12 cellular contexts compared by ENCODE assay signal in genomic region chr14:101820283-101820798, GRCh38. TPM values are rescaled to one million over a fixed set of nuclear protein-coding genes. Genes with fewer than 3 reads are reported as not detected.
A peak's percentile ranks its signal among the peaks of the same experiment; 100 is the strongest.
DNase-seq lines count a peak whose midpoint lies in the region; ATAC-seq and TF ChIP-seq lines count a peak whose summit lies in the region.
"Had no signal": no experiment of that assay in that cellular context is flagged by ENCODE, and none has a peak within 500 bp of the region (broad histone marks: within the 10 kb centered on the region; RNA-seq: fewer than 3 reads in every experiment).

No MANE protein-coding gene starts in this region.

- H3K4me3 ChIP-seq in OCI-LY3 (ENCODE audit: low read length) (peak overlapping the region; percentile 21), ascending aorta (no peak overlapping the region), body of pancreas (no peak overlapping the region)
- H3K4me3 ChIP-seq: right lobe of liver had no signal

- H3K9me3 ChIP-seq in OCI-LY3 (ENCODE audit: insufficient read depth, low read length) (no peaks in the 10 kb centered on the region), ascending aorta (no peaks in the 10 kb centered on the region), body of pancreas (no peaks in the 10 kb centered on the region)
- H3K9me3 ChIP-seq: right lobe of liver had no signal

- H4K20me1 ChIP-seq in OCI-LY3 (ENCODE audit: insufficient read depth, low read length): peaks cover 26% of the 10 kb centered on the region

- WGBS in body of pancreas, 2 donors: 77 to 82% methylated on average over 10 of the region's 10 CpGs

- peaks cover 44% of the 10 kb centered on the region for H3K4me1 ChIP-seq in OCI-LY3 (ENCODE audit: low read length)
- peaks cover 4 to 21% of the 10 kb centered on the region in 2 donors for H3K4me1 ChIP-seq in ascending aorta
- H3K4me1 ChIP-seq in body of pancreas: peaks cover 20% of the 10 kb centered on the region
- H3K4me1 ChIP-seq: right lobe of liver had no signal

- TF ChIP-seq CTCF in OCI-LY3 (IDR thresholded peaks at IDR 0.05; ENCODE audit: low read depth, low read length) (no peak), chondrocyte (IDR thresholded peaks at IDR 0.05) (no peak), ascending aorta (IDR thresholded peaks at IDR 0.05) (no peak), body of pancreas (IDR thresholded peaks at IDR 0.05) (no peak)

- peak; percentile 78 for DNase-seq in activated effector memory CD4-positive, alpha-beta T cell treated with anti-CD3 and anti-CD28 coated beads, Interleukin-2, amount 50 U/mL, for 16 hours
- no peak for DNase-seq in activated effector memory CD4-positive, alpha-beta T cell treated with Interleukin-2 at 50 U/mL for 16 hours
- no peak for DNase-seq in chondrocyte (ENCODE audit: low spot score)
- DNase-seq in stimulated activated naive CD8-positive, alpha-beta T cell treated with anti-CD3 and anti-CD28 coated beads, Interleukin-15, Interleukin-2, amounts not matched to agents 100 U/mL and 50 U/mL, for 24 hours: peak; percentile 55
- DNase-seq in ascending aorta (ENCODE audit: low spot score in 2 of 2): no peak
- no peak for DNase-seq in body of pancreas
- DNase-seq: ACHN, brain microvascular endothelial cell, GDM1, right lobe of liver had no signal

- intact Hi-C loops in ascending aorta (cut with DNase I): no loop called here
- intact Hi-C loops in body of pancreas (cut with DNase I): no loop called here

- no peaks in the 10 kb centered on the region for H3K27me3 Mint-ChIP-seq in chondrocyte (ENCODE audit: low read depth)

- H3K79me2 ChIP-seq in OCI-LY3 (ENCODE audit: low read length): peaks cover 94% of the 10 kb centered on the region

- H3K36me3 Mint-ChIP-seq in chondrocyte (ENCODE audit: low read depth): peaks cover 4% of the 10 kb centered on the region

- no peaks in the 10 kb centered on the region for H3K27me3 ChIP-seq in OCI-LY3 (ENCODE audit: low read depth, low read length)
- H3K27me3 ChIP-seq in ascending aorta: no peaks in the 10 kb centered on the region
- no peaks in the 10 kb centered on the region for H3K27me3 ChIP-seq in body of pancreas
- H3K27me3 ChIP-seq: brain microvascular endothelial cell, right lobe of liver had no signal

- no peak for TF ChIP-seq POLR2A in body of pancreas (IDR thresholded peaks at IDR 0.05)

- H3K27ac ChIP-seq in OCI-LY3 (ENCODE audit: low read length) (peak overlapping the region; percentile 10), ascending aorta (peak overlapping the region in 1 of 2 donors; percentile 8), body of pancreas (no peak overlapping the region)
- H3K27ac ChIP-seq: brain microvascular endothelial cell had no signal

- no peak overlapping the region for H3K4me3 Mint-ChIP-seq in chondrocyte (ENCODE audit: unreplicated experiment)

- peaks cover 4% of the 10 kb centered on the region for H3K36me3 ChIP-seq in OCI-LY3 (replicated peaks; ENCODE audit: low read depth, low read length)
- peaks cover 0 to 6% of the 10 kb centered on the region in 2 donors for H3K36me3 ChIP-seq in ascending aorta
- no peaks in the 10 kb centered on the region for H3K36me3 ChIP-seq in body of pancreas (replicated peaks in 1 of 2; ENCODE audit: insufficient read depth in 1 of 2, low read depth in 2 of 2)
- H3K36me3 ChIP-seq: brain microvascular endothelial cell, right lobe of liver had no signal

- H3K27ac Mint-ChIP-seq in chondrocyte (ENCODE audit: unreplicated experiment): peak overlapping the region; percentile 45

- peak; percentile 29 for ATAC-seq in stimulated activated naive CD8-positive, alpha-beta T cell treated with anti-CD3 and anti-CD28 coated beads, Interleukin-15, Interleukin-2, amounts not matched to agents 100 U/mL and 50 U/mL, for 24 hours
- ATAC-seq in HG02973 (IDR thresholded peaks at IDR 0.05; ENCODE audit: unreplicated experiment) (no peak), body of pancreas (no peak)

- no peaks in the 10 kb centered on the region for H3K9me3 Mint-ChIP-seq in chondrocyte (ENCODE audit: low read depth)

- peak overlapping the region; percentile 60 for H3K4me2 ChIP-seq in OCI-LY3 (ENCODE audit: low read length)

- H2AFZ ChIP-seq in OCI-LY3 (ENCODE audit: low read depth, low read length): no peak overlapping the region

- peak overlapping the region; percentile 5 for H3K9ac ChIP-seq in OCI-LY3 (ENCODE audit: low read length)

- H3K4me1 Mint-ChIP-seq in chondrocyte (ENCODE audit: low read depth): peaks cover 8% of the 10 kb centered on the region

RNA-seq across cellular contexts. Expression of gene PPP2R5C, which starts 58.8 kb away (rescaled TPM):
- 95.0 to 111 TPM (median 98.1 TPM) in 3 replicates for total RNA-seq in chondrocyte
- total RNA-seq in ascending aorta: 45.6 TPM
- total RNA-seq in body of pancreas: 10 to 100 TPM; 59.0 to 77.6 TPM

Comparison
In these comparisons a context has a peak if more than half of its experiments do, and no peak if none do; other contexts are left out.
1. DNase-seq: peak in activated effector memory CD4-positive, alpha-beta T cell treated with anti-CD3 and anti-CD28 coated beads, Interleukin-2, amount 50 U/mL, for 16 hours (single experiment) and stimulated activated naive CD8-positive, alpha-beta T cell treated with anti-CD3 and anti-CD28 coated beads, Interleukin-15, Interleukin-2, amounts not matched to agents 100 U/mL and 50 U/mL, for 24 hours (single experiment); none in activated effector memory CD4-positive, alpha-beta T cell treated with Interleukin-2 at 50 U/mL for 16 hours (single experiment), chondrocyte (single experiment), ascending aorta (0 of 2) and body of pancreas (0 of 4).